ENCODE assay signal across 18 cellular contexts in genomic region chr20:25864326-25864970, GRCh38.
A peak's percentile ranks its signal among the peaks of the same experiment; 100 is the strongest.
DNase-seq lines count a peak whose midpoint lies in the region; ATAC-seq and TF ChIP-seq lines count a peak whose summit lies in the region.
"Had no signal": no experiment of that assay in that cellular context is flagged by ENCODE, and none has a peak within 500 bp of the region (broad histone marks: within the 10 kb centered on the region; RNA-seq: fewer than 3 reads in every experiment).

No MANE protein-coding gene starts in this region.

- H3K27ac ChIP-seq in thyroid gland, result no peak overlapping the region
- H3K27ac ChIP-seq: HL-60 had no signal

- H3K4me1 ChIP-seq in thyroid gland, result peaks cover 22 to 63% of the 10 kb centered on the region in 2 donors

- POLR2A ChIA-PET in activated naive CD8-positive, alpha-beta T cell treated with anti-CD3 and anti-CD28 coated beads, Interleukin-2, amount 10 ng/mL, durations not matched to agents 7 days and 5 days (lab: Charles Lee), result no interaction called here
- POLR2A ChIA-PET in T-cell (lab: Charles Lee), result no interaction called here

- peaks cover 85% of the 10 kb centered on the region for H3K27me3 Mint-ChIP-seq in activated naive CD8-positive, alpha-beta T cell treated with anti-CD3 and anti-CD28 coated beads, Interleukin-2, amount 10 ng/mL, durations not matched to agents 7 days and 5 days
- H3K27me3 Mint-ChIP-seq in activated naive CD8-positive, alpha-beta T cell treated with anti-CD3 and anti-CD28 coated beads, Interleukin-2, amount 50 U/mL, for 24 hours, result peaks cover 80% of the 10 kb centered on the region
- peaks cover 63 to 72% of the 10 kb centered on the region in 2 donors for H3K27me3 Mint-ChIP-seq in T-cell
- H3K27me3 Mint-ChIP-seq in memory B cell, result peaks cover 41% of the 10 kb centered on the region

- peak overlapping the region; percentile 11 for H3K4me3 Mint-ChIP-seq in activated naive CD8-positive, alpha-beta T cell treated with anti-CD3 and anti-CD28 coated beads, Interleukin-2, amount 10 ng/mL, durations not matched to agents 7 days and 5 days
- H3K4me3 Mint-ChIP-seq in activated naive CD8-positive, alpha-beta T cell treated with anti-CD3 and anti-CD28 coated beads, Interleukin-2, amount 50 U/mL, for 24 hours, result no peak overlapping the region
- H3K4me3 Mint-ChIP-seq in T-cell (peak overlapping the region in 2 of 3 donors; percentile 7 to 75), memory B cell (peak overlapping the region; percentile 25)

- TF ChIP-seq POLR2A in thyroid gland (IDR thresholded peaks at IDR 0.05), result no peak

- H3K36me3 ChIP-seq in thyroid gland, result no peaks in the 10 kb centered on the region
- H3K36me3 ChIP-seq: upper lobe of left lung had no signal

- no peak overlapping the region for H3K4me3 ChIP-seq in thyroid gland (replicated peaks in 1 of 3)
- H3K4me3 ChIP-seq: lung had no signal

- CTCF ChIA-PET in T-cell (lab: Charles Lee), result no interaction called here

- no peaks in the 10 kb centered on the region for H3K27me3 ChIP-seq in thyroid gland

- H3K4me1 Mint-ChIP-seq in activated naive CD8-positive, alpha-beta T cell treated with anti-CD3 and anti-CD28 coated beads, Interleukin-2, amount 10 ng/mL, durations not matched to agents 7 days and 5 days, result peaks cover 35% of the 10 kb centered on the region
- H3K4me1 Mint-ChIP-seq in activated naive CD8-positive, alpha-beta T cell treated with anti-CD3 and anti-CD28 coated beads, Interleukin-2, amount 50 U/mL, for 24 hours, result peaks cover 40% of the 10 kb centered on the region
- H3K4me1 Mint-ChIP-seq in T-cell (peaks cover 60 to 78% (median 65%) of the 10 kb centered on the region in 3 donors), memory B cell (peaks cover 19% of the 10 kb centered on the region)

- intact Hi-C loops in thyroid gland (cut with DNase I), result no loop called here

- H3K9me3 Mint-ChIP-seq in activated naive CD8-positive, alpha-beta T cell treated with anti-CD3 and anti-CD28 coated beads, Interleukin-2, amount 10 ng/mL, durations not matched to agents 7 days and 5 days, result no peaks in the 10 kb centered on the region
- H3K9me3 Mint-ChIP-seq in activated naive CD8-positive, alpha-beta T cell treated with anti-CD3 and anti-CD28 coated beads, Interleukin-2, amount 50 U/mL, for 24 hours, result peaks cover 4% of the 10 kb centered on the region
- H3K9me3 Mint-ChIP-seq in T-cell (no peaks in the 10 kb centered on the region), memory B cell (no peaks in the 10 kb centered on the region)
- H3K9me3 Mint-ChIP-seq: activated CD8-positive, alpha-beta T cell treated with anti-CD3 and anti-CD28 coated beads for 36 hours; activated T-helper 2 cell treated with anti-CD3 and anti-CD28 coated beads, Interferon-gamma antibody, Interleukin-2, Interleukin-4, amounts not matched to agents 10 μg/mL and 5 μg/mL and 100 μg/mL, durations not matched to agents 14 hours and 24 hours and 36 hours had no signal

- no peak for ATAC-seq in activated naive CD8-positive, alpha-beta T cell treated with anti-CD3 and anti-CD28 coated beads, Interleukin-2, amount 10 ng/mL, durations not matched to agents 7 days and 5 days (ENCODE audit: low read depth)
- no peak for ATAC-seq in activated naive CD8-positive, alpha-beta T cell treated with anti-CD3 and anti-CD28 coated beads, Interleukin-2, amount 50 U/mL, for 24 hours
- ATAC-seq in T-cell (replicated peaks in 1 of 4), result no peak
- no peak for ATAC-seq in memory B cell (ENCODE audit: low read depth)
- ATAC-seq in GM18502 (IDR thresholded peaks at IDR 0.05; ENCODE audit: poor library complexity, unreplicated experiment), result no peak
- no peak for ATAC-seq in GM21576 (IDR thresholded peaks at IDR 0.05; ENCODE audit: unreplicated experiment)
- ATAC-seq: activated CD8-positive, alpha-beta T cell treated with anti-CD3 and anti-CD28 coated beads for 36 hours; stimulated activated naive B cell treated with anti-CD40 and anti-IgM and Interleukin-4, amounts not matched to agents 10 μg/mL and 1 μg/mL and 100 μg/mL, for 72 hours had no signal

- no peak overlapping the region for H3K27ac Mint-ChIP-seq in activated naive CD8-positive, alpha-beta T cell treated with anti-CD3 and anti-CD28 coated beads, Interleukin-2, amount 10 ng/mL, durations not matched to agents 7 days and 5 days
- no peak overlapping the region for H3K27ac Mint-ChIP-seq in activated naive CD8-positive, alpha-beta T cell treated with anti-CD3 and anti-CD28 coated beads, Interleukin-2, amount 50 U/mL, for 24 hours
- H3K27ac Mint-ChIP-seq in T-cell (no peak overlapping the region), memory B cell (no peak overlapping the region)
- H3K27ac Mint-ChIP-seq: activated CD8-positive, alpha-beta T cell treated with anti-CD3 and anti-CD28 coated beads for 36 hours; activated T-helper 2 cell treated with anti-CD3 and anti-CD28 coated beads, Interferon-gamma antibody, Interleukin-2, Interleukin-4, amounts not matched to agents 10 μg/mL and 5 μg/mL and 100 μg/mL, durations not matched to agents 14 hours and 24 hours and 36 hours; stimulated activated naive B cell treated with anti-CD40 and anti-IgM and Interleukin-4, amounts not matched to agents 10 μg/mL and 1 μg/mL and 100 μg/mL, for 72 hours had no signal

- peaks cover 1% of the 10 kb centered on the region for H3K36me3 Mint-ChIP-seq in activated naive CD8-positive, alpha-beta T cell treated with anti-CD3 and anti-CD28 coated beads, Interleukin-2, amount 10 ng/mL, durations not matched to agents 7 days and 5 days
- H3K36me3 Mint-ChIP-seq in activated naive CD8-positive, alpha-beta T cell treated with anti-CD3 and anti-CD28 coated beads, Interleukin-2, amount 50 U/mL, for 24 hours (ENCODE audit: low read depth), result no peaks in the 10 kb centered on the region
- H3K36me3 Mint-ChIP-seq in T-cell (no peaks in the 10 kb centered on the region), memory B cell (peaks cover 1% of the 10 kb centered on the region)

- no peaks in the 10 kb centered on the region for H3K9me3 ChIP-seq in thyroid gland
- H3K9me3 ChIP-seq: upper lobe of left lung had no signal

- no peak for TF ChIP-seq CTCF in thyroid gland (IDR thresholded peaks at IDR 0.05)

- no peak for DNase-seq in activated naive CD8-positive, alpha-beta T cell treated with anti-CD3 and anti-CD28 coated beads, Interleukin-2, amount 10 ng/mL, durations not matched to agents 7 days and 5 days
- DNase-seq in activated naive CD8-positive, alpha-beta T cell treated with anti-CD3 and anti-CD28 coated beads, Interleukin-2, amount 50 U/mL, for 24 hours, result no peak
- DNase-seq in T-cell (no peak), memory B cell (ENCODE audit: low spot score in 2 of 2) (no peak), thyroid gland (peak; percentile 75 to 77), foreskin melanocyte (no peak)
- DNase-seq: activated CD8-positive, alpha-beta T cell treated with anti-CD3 and anti-CD28 coated beads for 36 hours; cerebellar nuclear complex; effector memory CD4-positive, alpha-beta T cell; NCI-H187; NCI-H226; stimulated activated naive B cell treated with anti-CD40 and anti-IgM and Interleukin-4, amounts not matched to agents 10 μg/mL and 1 μg/mL and 100 μg/mL, for 72 hours had no signal

- 48 to 53% methylated on average over 15 of the region's 15 CpGs for WGBS in thyroid gland, 2 donors

Comparison
In these comparisons a context has a peak if more than half of its experiments do, and no peak if none do; other contexts are left out.
1. DNase-seq: peak in thyroid gland (2 of 2); none in activated naive CD8-positive, alpha-beta T cell treated with anti-CD3 and anti-CD28 coated beads, Interleukin-2, amount 10 ng/mL, durations not matched to agents 7 days and 5 days (single experiment), activated naive CD8-positive, alpha-beta T cell treated with anti-CD3 and anti-CD28 coated beads, Interleukin-2, amount 50 U/mL, for 24 hours (single experiment), T-cell (0 of 34), memory B cell (0 of 2) and foreskin melanocyte (single experiment).